7 cellular contexts compared by ENCODE assay signal in genomic region chr9:111661802-111662491, GRCh38. TPM values are rescaled to one million over a fixed set of nuclear protein-coding genes. Genes with fewer than 3 reads are reported as not detected.
DNase-seq lines count a peak whose midpoint lies in the region; ATAC-seq and TF ChIP-seq lines count a peak whose summit lies in the region.

No MANE protein-coding gene starts in this region.

- H3K9me3 ChIP-seq in effector memory CD4-positive, alpha-beta T cell (ENCODE audit: control insufficient read depth, low read length): no peaks in the 10 kb centered on the region

- H3K4me1 ChIP-seq in effector memory CD4-positive, alpha-beta T cell (ENCODE audit: control insufficient read depth, insufficient read depth, low read length, poor library complexity, severe bottlenecking): peaks cover 15% of the 10 kb centered on the region

- no peaks in the 10 kb centered on the region for H3K27me3 ChIP-seq in effector memory CD4-positive, alpha-beta T cell (replicated peaks; ENCODE audit: control insufficient read depth, insufficient read depth, low read length, poor library complexity, severe bottlenecking)

- peak overlapping the region; percentile 53 for H3K27ac ChIP-seq in effector memory CD4-positive, alpha-beta T cell (ENCODE audit: insufficient read depth, low read length, poor library complexity, severe bottlenecking)

- ATAC-seq in GM18498 (IDR thresholded peaks at IDR 0.05; ENCODE audit: unreplicated experiment): peak; percentile 40

- no peaks in the 10 kb centered on the region for H3K36me3 ChIP-seq in effector memory CD4-positive, alpha-beta T cell (ENCODE audit: control insufficient read depth, insufficient read depth, low read length)

- no peak for TF ChIP-seq CTCF in HFF-Myc (IDR thresholded peaks at IDR 0.05; ENCODE audit: low read depth, low read length, missing control alignments)

- DNase-seq in HFF-Myc (ENCODE audit: extremely low read depth, low read depth) (no peak), MV-4-11 (lab: John Stamatoyannopoulos, UW) (peak; percentile 10), lung microvascular endothelial cell (ENCODE audit: low read depth in 2 of 2) (peak; percentile 36 to 50)
- peak; percentile 38 to 46 for DNase-seq in activated CD4-positive, alpha-beta T cell treated with anti-CD3 and anti-CD28 coated beads, Interleukin-2, amount 50 U/mL, for 48 hours
- DNase-seq in effector memory CD4-positive, alpha-beta T cell: peak in 2 of 3 donors; percentile 5 to 12
- peak; percentile 54 for DNase-seq in stimulated activated CD8-positive, alpha-beta memory T cell treated with anti-CD3 and anti-CD28 coated beads, Interleukin-4, amount 100 ng/mL, for 48 hours

- H3K4me3 ChIP-seq in HFF-Myc (replicated peaks; ENCODE audit: low read depth, low read length): peak overlapping the region; percentile 75
- peak overlapping the region; percentile 80 for H3K4me3 ChIP-seq in effector memory CD4-positive, alpha-beta T cell (ENCODE audit: insufficient read depth, low read depth, low read length, poor library complexity, severe bottlenecking)

RNA-seq across cellular contexts. Expression of gene GNG10, which starts 0.5 kb away (rescaled TPM):
- total RNA-seq in lung microvascular endothelial cell: 44.0 and 53.0 TPM in 2 replicates

RNA-seq across cellular contexts. Expression of gene DNAJC25, which starts 30.8 kb away (rescaled TPM):
- total RNA-seq in lung microvascular endothelial cell: 2.0 and 3.6 TPM in 2 replicates
